In the genomic region with DNA sequence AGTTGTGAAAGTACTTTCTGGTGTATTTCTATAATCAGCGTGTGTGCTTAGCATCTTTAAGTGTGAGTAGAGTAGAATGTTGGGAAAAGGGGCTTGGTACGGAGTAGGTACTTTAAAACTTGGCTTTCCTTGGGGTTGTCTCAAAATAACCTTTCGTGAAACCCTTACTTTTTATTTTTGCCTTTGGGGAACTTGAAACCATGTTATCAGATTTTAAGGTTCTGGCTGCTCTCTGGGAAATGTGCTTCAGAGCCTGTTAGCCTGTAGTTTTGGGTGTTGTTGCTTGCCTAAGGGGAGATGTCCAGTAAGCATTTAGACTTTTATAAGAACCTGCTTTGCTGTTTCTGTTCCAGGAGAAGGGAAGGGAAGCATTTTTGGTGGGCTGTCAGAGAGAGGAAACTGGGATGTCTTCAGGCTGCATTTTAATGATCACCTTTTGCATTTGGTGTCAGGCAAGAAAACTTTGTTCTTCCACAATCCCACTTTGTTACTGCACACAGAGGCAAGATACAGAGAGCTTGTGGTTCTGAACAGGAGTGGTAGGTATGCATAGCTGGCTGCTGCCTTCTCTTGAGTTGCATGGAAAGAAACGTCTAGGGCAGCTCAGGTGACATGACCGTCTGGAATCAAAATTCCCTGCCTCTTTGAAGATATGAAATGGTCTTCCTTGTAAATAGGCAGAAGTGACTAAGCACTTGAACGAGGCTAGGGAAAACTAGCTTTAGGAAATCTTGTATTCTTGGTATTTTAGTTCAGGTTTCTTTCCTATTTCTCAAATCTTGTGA, we compare ENCODE assay signal across 2 cellular contexts.
TF ChIP-seq lines count a peak whose summit lies in the region.

No MANE protein-coding gene starts in this region.

TF ChIP-seq in GM23338, 12 proteins besides CTCF, POLR2A, EP300 and RAD21 (continues in another document):
- no peak for TF ChIP-seq EZH2phosphoT487 (IDR thresholded peaks at IDR 0.05; ENCODE audit: unreplicated experiment)
- TF ChIP-seq CREB1 (CRISPR knock-in tag; IDR thresholded peaks at IDR 0.05; ENCODE audit: low read depth): no peak
- no peak for TF ChIP-seq ZNF331 (CRISPR knock-in tag; IDR thresholded peaks at IDR 0.05; ENCODE audit: low read depth)
- TF ChIP-seq STAT1 (IDR thresholded peaks at IDR 0.05; ENCODE audit: unreplicated experiment): no peak
- no peak for TF ChIP-seq EZH2 (IDR thresholded peaks at IDR 0.05; ENCODE audit: low read depth, unreplicated experiment)
- no peak for TF ChIP-seq NANOG (IDR thresholded peaks at IDR 0.05; ENCODE audit: borderline replicate concordance)
- no peak for TF ChIP-seq POLR2AphosphoS5 (IDR thresholded peaks at IDR 0.05; ENCODE audit: low read depth)
- TF ChIP-seq, protein P1, sequence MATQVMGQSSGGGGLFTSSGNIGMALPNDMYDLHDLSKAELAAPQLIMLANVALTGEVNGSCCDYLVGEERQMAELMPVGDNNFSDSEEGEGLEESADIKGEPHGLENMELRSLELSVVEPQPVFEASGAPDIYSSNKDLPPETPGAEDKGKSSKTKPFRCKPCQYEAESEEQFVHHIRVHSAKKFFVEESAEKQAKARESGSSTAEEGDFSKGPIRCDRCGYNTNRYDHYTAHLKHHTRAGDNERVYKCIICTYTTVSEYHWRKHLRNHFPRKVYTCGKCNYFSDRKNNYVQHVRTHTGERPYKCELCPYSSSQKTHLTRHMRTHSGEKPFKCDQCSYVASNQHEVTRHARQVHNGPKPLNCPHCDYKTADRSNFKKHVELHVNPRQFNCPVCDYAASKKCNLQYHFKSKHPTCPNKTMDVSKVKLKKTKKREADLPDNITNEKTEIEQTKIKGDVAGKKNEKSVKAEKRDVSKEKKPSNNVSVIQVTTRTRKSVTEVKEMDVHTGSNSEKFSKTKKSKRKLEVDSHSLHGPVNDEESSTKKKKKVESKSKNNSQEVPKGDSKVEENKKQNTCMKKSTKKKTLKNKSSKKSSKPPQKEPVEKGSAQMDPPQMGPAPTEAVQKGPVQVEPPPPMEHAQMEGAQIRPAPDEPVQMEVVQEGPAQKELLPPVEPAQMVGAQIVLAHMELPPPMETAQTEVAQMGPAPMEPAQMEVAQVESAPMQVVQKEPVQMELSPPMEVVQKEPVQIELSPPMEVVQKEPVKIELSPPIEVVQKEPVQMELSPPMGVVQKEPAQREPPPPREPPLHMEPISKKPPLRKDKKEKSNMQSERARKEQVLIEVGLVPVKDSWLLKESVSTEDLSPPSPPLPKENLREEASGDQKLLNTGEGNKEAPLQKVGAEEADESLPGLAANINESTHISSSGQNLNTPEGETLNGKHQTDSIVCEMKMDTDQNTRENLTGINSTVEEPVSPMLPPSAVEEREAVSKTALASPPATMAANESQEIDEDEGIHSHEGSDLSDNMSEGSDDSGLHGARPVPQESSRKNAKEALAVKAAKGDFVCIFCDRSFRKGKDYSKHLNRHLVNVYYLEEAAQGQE (IDR thresholded peaks at IDR 0.05; ENCODE audit: unreplicated experiment): no peak
- TF ChIP-seq, protein P2, sequence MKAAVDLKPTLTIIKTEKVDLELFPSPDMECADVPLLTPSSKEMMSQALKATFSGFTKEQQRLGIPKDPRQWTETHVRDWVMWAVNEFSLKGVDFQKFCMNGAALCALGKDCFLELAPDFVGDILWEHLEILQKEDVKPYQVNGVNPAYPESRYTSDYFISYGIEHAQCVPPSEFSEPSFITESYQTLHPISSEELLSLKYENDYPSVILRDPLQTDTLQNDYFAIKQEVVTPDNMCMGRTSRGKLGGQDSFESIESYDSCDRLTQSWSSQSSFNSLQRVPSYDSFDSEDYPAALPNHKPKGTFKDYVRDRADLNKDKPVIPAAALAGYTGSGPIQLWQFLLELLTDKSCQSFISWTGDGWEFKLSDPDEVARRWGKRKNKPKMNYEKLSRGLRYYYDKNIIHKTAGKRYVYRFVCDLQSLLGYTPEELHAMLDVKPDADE (IDR thresholded peaks at IDR 0.05): no peak

TF ChIP-seq in endothelial cell of umbilical vein, 7 proteins besides CTCF, POLR2A, EP300 and RAD21:
- no peak for TF ChIP-seq JUN (IDR thresholded peaks at IDR 0.05; ENCODE audit: borderline replicate concordance, insufficient read depth, insufficient read length, low read depth)
- TF ChIP-seq, protein P3, sequence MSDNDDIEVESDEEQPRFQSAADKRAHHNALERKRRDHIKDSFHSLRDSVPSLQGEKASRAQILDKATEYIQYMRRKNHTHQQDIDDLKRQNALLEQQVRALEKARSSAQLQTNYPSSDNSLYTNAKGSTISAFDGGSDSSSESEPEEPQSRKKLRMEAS (IDR thresholded peaks at IDR 0.05; ENCODE audit: insufficient read depth, insufficient read length): no peak
